Comparison of ENCODE assay signal across 9 cellular contexts in genomic region chr6:156782691-156783320, GRCh38. TPM values are rescaled to one million over a fixed set of nuclear protein-coding genes. Genes with fewer than 3 reads are reported as not detected.
DNase-seq lines count a peak whose midpoint lies in the region; ATAC-seq and TF ChIP-seq lines count a peak whose summit lies in the region.
"Had no signal": no experiment of that assay in that cellular context is flagged by ENCODE, and none has a peak within 500 bp of the region (broad histone marks: within the 10 kb centered on the region; RNA-seq: fewer than 3 reads in every experiment).

No MANE protein-coding gene starts in this region.

- 61% methylated on average over 2 of the region's 2 CpGs for WGBS in hepatocyte (ENCODE audit: low lambda C conversion rate, missing lambda C conversion rate)
- 6% methylated on average over 2 of the region's 2 CpGs for WGBS in suprapubic skin

- H3K4me3 ChIP-seq in hepatocyte (peak overlapping the region; percentile 31), suprapubic skin (peak overlapping the region; percentile 92)

- peaks cover 33% of the 10 kb centered on the region for H3K4me1 Mint-ChIP-seq in T-helper 2 cell treated with Interferon-gamma antibody and Interleukin-4, amounts not matched to agents 5 μg/mL and 100 μg/mL, for 36 hours (ENCODE audit: low read depth)
- peaks cover 56% of the 10 kb centered on the region for H3K4me1 Mint-ChIP-seq in activated T-helper 1 cell treated with anti-CD3 and anti-CD28 coated beads, Interleukin-12 subunit alpha, Interleukin-12 subunit beta, Interleukin-2, Interleukin-4 antibody, amounts not matched to agents 30 ng/mL and 10 ng/mL and 1 ng/mL, durations not matched to agents 14 hours and 24 hours and 36 hours (ENCODE audit: low read depth)

- DNase-seq in T-helper 2 cell treated with Interferon-gamma antibody and Interleukin-4, amounts not matched to agents 5 μg/mL and 100 μg/mL, for 36 hours (ENCODE audit: low spot score), result no peak
- no peak for DNase-seq in T-helper 2 cell
- no peak for DNase-seq in activated T-helper 1 cell treated with anti-CD3 and anti-CD28 coated beads, Interleukin-12 subunit alpha, Interleukin-12 subunit beta, Interleukin-2, Interleukin-4 antibody, amounts not matched to agents 30 ng/mL and 10 ng/mL and 1 ng/mL, durations not matched to agents 14 hours and 24 hours and 36 hours (ENCODE audit: low spot score)
- DNase-seq in hepatocyte (ENCODE audit: low spot score), result no peak
- no peak for DNase-seq in suprapubic skin (ENCODE audit: low spot score in 2 of 2)
- DNase-seq in SKM-1 (lab: John Stamatoyannopoulos, UW; ENCODE audit: unreplicated experiment), result no peak
- no peak for DNase-seq in cerebellar nuclear complex (lab: John Stamatoyannopoulos, UW)
- DNase-seq: activated effector memory CD4-positive, alpha-beta T cell treated with Interleukin-2 at 50 U/mL for 16 hours had no signal

- peaks cover 84% of the 10 kb centered on the region for H3K79me2 ChIP-seq in hepatocyte

- no peak for ATAC-seq in GM18867 (IDR thresholded peaks at IDR 0.05; ENCODE audit: unreplicated experiment)

- H3K9me2 ChIP-seq in hepatocyte (replicated peaks; ENCODE audit: insufficient read depth), result no peaks in the 10 kb centered on the region

- peaks cover 4% of the 10 kb centered on the region for H3K36me3 Mint-ChIP-seq in T-helper 2 cell treated with Interferon-gamma antibody and Interleukin-4, amounts not matched to agents 5 μg/mL and 100 μg/mL, for 36 hours (ENCODE audit: low read depth)
- H3K36me3 Mint-ChIP-seq in activated T-helper 1 cell treated with anti-CD3 and anti-CD28 coated beads, Interleukin-12 subunit alpha, Interleukin-12 subunit beta, Interleukin-2, Interleukin-4 antibody, amounts not matched to agents 30 ng/mL and 10 ng/mL and 1 ng/mL, durations not matched to agents 14 hours and 24 hours and 36 hours (ENCODE audit: low read depth), result peaks cover 14% of the 10 kb centered on the region

- no peak for TF ChIP-seq EP300 in suprapubic skin (IDR thresholded peaks at IDR 0.05)

- peak overlapping the region; percentile 79 for H3K4me3 Mint-ChIP-seq in T-helper 2 cell treated with Interferon-gamma antibody and Interleukin-4, amounts not matched to agents 5 μg/mL and 100 μg/mL, for 36 hours
- peak overlapping the region; percentile 84 for H3K4me3 Mint-ChIP-seq in activated T-helper 1 cell treated with anti-CD3 and anti-CD28 coated beads, Interleukin-12 subunit alpha, Interleukin-12 subunit beta, Interleukin-2, Interleukin-4 antibody, amounts not matched to agents 30 ng/mL and 10 ng/mL and 1 ng/mL, durations not matched to agents 14 hours and 24 hours and 36 hours

- H3K27me3 ChIP-seq in hepatocyte, result no peaks in the 10 kb centered on the region
- no peaks in the 10 kb centered on the region for H3K27me3 ChIP-seq in suprapubic skin

- H3K4me2 ChIP-seq in hepatocyte, result peak overlapping the region; percentile 83

- TF ChIP-seq POLR2A in suprapubic skin (IDR thresholded peaks at IDR 0.05), result no peak

- no peaks in the 10 kb centered on the region for H3K9me3 Mint-ChIP-seq in T-helper 2 cell treated with Interferon-gamma antibody and Interleukin-4, amounts not matched to agents 5 μg/mL and 100 μg/mL, for 36 hours
- H3K9me3 Mint-ChIP-seq in activated T-helper 1 cell treated with anti-CD3 and anti-CD28 coated beads, Interleukin-12 subunit alpha, Interleukin-12 subunit beta, Interleukin-2, Interleukin-4 antibody, amounts not matched to agents 30 ng/mL and 10 ng/mL and 1 ng/mL, durations not matched to agents 14 hours and 24 hours and 36 hours, result no peaks in the 10 kb centered on the region

- H3K27ac Mint-ChIP-seq in T-helper 2 cell treated with Interferon-gamma antibody and Interleukin-4, amounts not matched to agents 5 μg/mL and 100 μg/mL, for 36 hours, result peak overlapping the region; percentile 64
- peak overlapping the region; percentile 56 for H3K27ac Mint-ChIP-seq in activated T-helper 1 cell treated with anti-CD3 and anti-CD28 coated beads, Interleukin-12 subunit alpha, Interleukin-12 subunit beta, Interleukin-2, Interleukin-4 antibody, amounts not matched to agents 30 ng/mL and 10 ng/mL and 1 ng/mL, durations not matched to agents 14 hours and 24 hours and 36 hours

- peaks cover 64% of the 10 kb centered on the region for H4K20me1 ChIP-seq in hepatocyte (ENCODE audit: insufficient read depth, poor library complexity, severe bottlenecking)

- H3K27ac ChIP-seq in hepatocyte, result peak overlapping the region; percentile 45
- peak overlapping the region; percentile 82 for H3K27ac ChIP-seq in suprapubic skin

- intact Hi-C loops in activated T-helper 1 cell treated with anti-CD3 and anti-CD28 coated beads, Interleukin-12 subunit alpha, Interleukin-12 subunit beta, Interleukin-2, Interleukin-4 antibody, amounts not matched to agents 30 ng/mL and 10 ng/mL and 1 ng/mL, durations not matched to agents 14 hours and 24 hours and 36 hours (cut with micrococcal nuclease), result loop anchor here (5.0 kb wide), 2 partner anchors 194 to 399 kb away; no protein-coding TSS in a partner anchor

- no peak for TF ChIP-seq CTCF in hepatocyte (IDR thresholded peaks at IDR 0.05; ENCODE audit: poor library complexity)
- TF ChIP-seq CTCF in suprapubic skin (IDR thresholded peaks at IDR 0.05), result no peak

- H3K9me3 ChIP-seq in hepatocyte (ENCODE audit: low read depth) (no peaks in the 10 kb centered on the region), suprapubic skin (no peaks in the 10 kb centered on the region)

- no peaks in the 10 kb centered on the region for H3K27me3 Mint-ChIP-seq in T-helper 2 cell treated with Interferon-gamma antibody and Interleukin-4, amounts not matched to agents 5 μg/mL and 100 μg/mL, for 36 hours (ENCODE audit: low read depth)
- H3K27me3 Mint-ChIP-seq in activated T-helper 1 cell treated with anti-CD3 and anti-CD28 coated beads, Interleukin-12 subunit alpha, Interleukin-12 subunit beta, Interleukin-2, Interleukin-4 antibody, amounts not matched to agents 30 ng/mL and 10 ng/mL and 1 ng/mL, durations not matched to agents 14 hours and 24 hours and 36 hours (ENCODE audit: insufficient read depth), result no peaks in the 10 kb centered on the region

- no peak overlapping the region for H2AFZ ChIP-seq in hepatocyte

- H3K4me1 ChIP-seq in hepatocyte (ENCODE audit: insufficient read depth) (peaks cover 21% of the 10 kb centered on the region), suprapubic skin (peaks cover 59% of the 10 kb centered on the region)

- H3K36me3 ChIP-seq in hepatocyte (replicated peaks; ENCODE audit: insufficient read depth, low read depth) (no peaks in the 10 kb centered on the region), suprapubic skin (no peaks in the 10 kb centered on the region)

RNA-seq across cellular contexts. Expression of gene ARID1B, which starts 5.6 kb away (rescaled TPM):
- total RNA-seq in activated T-helper 1 cell treated with anti-CD3 and anti-CD28 coated beads, Interleukin-12 subunit alpha, Interleukin-12 subunit beta, Interleukin-2, Interleukin-4 antibody, amounts not matched to agents 30 ng/mL and 10 ng/mL and 1 ng/mL, durations not matched to agents 14 hours and 24 hours and 36 hours, result 73.6 and 79.1 TPM in 2 replicates
- total RNA-seq in hepatocyte, result 60.2 and 67.0 TPM in 2 replicates
- 32.9 and 47.5 TPM in 2 replicates for polyA plus RNA-seq in hepatocyte
- total RNA-seq in suprapubic skin, result 100 to 1,000 TPM; 102 to 233 (median 129) TPM
